Comparison of ENCODE assay signal across 20 cellular contexts in genomic region chr6:14787677-14788076, GRCh38.
DNase-seq lines count a peak whose midpoint lies in the region; ATAC-seq and TF ChIP-seq lines count a peak whose summit lies in the region.
"Had no signal": no experiment of that assay in that cellular context is flagged by ENCODE, and none has a peak within 500 bp of the region (broad histone marks: within the 10 kb centered on the region; RNA-seq: fewer than 3 reads in every experiment).

No MANE protein-coding gene starts in this region.

- H3K36me3 ChIP-seq in endodermal cell (ENCODE audit: control insufficient read depth, insufficient read depth, low read length) (no peaks in the 10 kb centered on the region), BE2C (no peaks in the 10 kb centered on the region)
- H3K36me3 ChIP-seq: SJCRH30 had no signal

- no peak overlapping the region for H3K9ac ChIP-seq in endodermal cell (ENCODE audit: extremely low read depth, low read length, poor library complexity, severe bottlenecking)
- H3K9ac ChIP-seq: GM23248 had no signal

- H3K27ac Mint-ChIP-seq in activated CD4-positive, alpha-beta memory T cell treated with anti-CD3 and anti-CD28 coated beads for 36 hours = peak overlapping the region; percentile 46
- H3K27ac Mint-ChIP-seq in activated CD4-positive, alpha-beta memory T cell treated with anti-CD3 and anti-CD28 coated beads, Interleukin-2, amount 10 ng/mL, durations not matched to agents 7 days and 5 days = no peak overlapping the region
- H3K27ac Mint-ChIP-seq in endodermal cell = no peak overlapping the region
- no peak overlapping the region for H3K27ac Mint-ChIP-seq in natural killer cell treated with Interleukin-12 subunit alpha and Interleukin-12 subunit beta and Interleukin-15 and Interleukin-18, amount 100 ng/mL, for 72 hours
- H3K27ac Mint-ChIP-seq: CD14-positive monocyte had no signal

- CTCF ChIA-PET in activated CD4-positive, alpha-beta memory T cell treated with anti-CD3 and anti-CD28 coated beads for 36 hours (lab: Charles Lee) = interaction anchor here (1.6 kb wide), 1 partner anchor 39 kb away, joined by 4 read pairs; no protein-coding TSS in a partner anchor
- CTCF ChIA-PET in activated CD4-positive, alpha-beta memory T cell treated with anti-CD3 and anti-CD28 coated beads, Interleukin-2, amount 10 ng/mL, durations not matched to agents 7 days and 5 days (lab: Charles Lee) = no interaction called here

- H3K36me3 Mint-ChIP-seq in activated CD4-positive, alpha-beta memory T cell treated with anti-CD3 and anti-CD28 coated beads for 36 hours = no peaks in the 10 kb centered on the region
- H3K36me3 Mint-ChIP-seq in activated CD4-positive, alpha-beta memory T cell treated with anti-CD3 and anti-CD28 coated beads, Interleukin-2, amount 10 ng/mL, durations not matched to agents 7 days and 5 days (ENCODE audit: low read depth) = peaks cover 2% of the 10 kb centered on the region
- H3K36me3 Mint-ChIP-seq in endodermal cell (ENCODE audit: low read depth) = peaks cover 2% of the 10 kb centered on the region
- no peaks in the 10 kb centered on the region for H3K36me3 Mint-ChIP-seq in natural killer cell treated with Interleukin-12 subunit alpha and Interleukin-12 subunit beta and Interleukin-15 and Interleukin-18, amount 100 ng/mL, for 72 hours

- H3K27ac ChIP-seq in endodermal cell (ENCODE audit: low read depth, low read length) = no peak overlapping the region
- H3K27ac ChIP-seq: GM23248, RWPE1, SJCRH30 had no signal

- POLR2A ChIA-PET in activated CD4-positive, alpha-beta memory T cell treated with anti-CD3 and anti-CD28 coated beads for 36 hours (lab: Charles Lee) = interaction anchor here (0.6 to 1.7 kb wide), 3 partner anchors 39 to 233 kb away, joined by 3 to 5 read pairs (median 4); no protein-coding TSS in a partner anchor
- POLR2A ChIA-PET in activated CD4-positive, alpha-beta memory T cell treated with anti-CD3 and anti-CD28 coated beads, Interleukin-2, amount 10 ng/mL, durations not matched to agents 7 days and 5 days (lab: Charles Lee) = no interaction called here

- ATAC-seq in natural killer cell treated with Interleukin-12 subunit alpha and Interleukin-12 subunit beta and Interleukin-15 and Interleukin-18, amount 100 ng/mL, for 72 hours = no peak

- TF ChIP-seq CTCF in endodermal cell (conservative IDR thresholded peaks at IDR 0.05) (peak; percentile 63), GM20000 (IDR thresholded peaks at IDR 0.05; ENCODE audit: extremely low read depth, missing control alignments) (no peak), BE2C (IDR thresholded peaks at IDR 0.05; ENCODE audit: low read depth, low read length) (no peak)

- H3K4me3 Mint-ChIP-seq in activated CD4-positive, alpha-beta memory T cell treated with anti-CD3 and anti-CD28 coated beads for 36 hours = no peak overlapping the region
- H3K4me3 Mint-ChIP-seq in activated CD4-positive, alpha-beta memory T cell treated with anti-CD3 and anti-CD28 coated beads, Interleukin-2, amount 10 ng/mL, durations not matched to agents 7 days and 5 days = no peak overlapping the region
- no peak overlapping the region for H3K4me3 Mint-ChIP-seq in endodermal cell
- H3K4me3 Mint-ChIP-seq in natural killer cell treated with Interleukin-12 subunit alpha and Interleukin-12 subunit beta and Interleukin-15 and Interleukin-18, amount 100 ng/mL, for 72 hours = no peak overlapping the region
- H3K4me3 Mint-ChIP-seq: CD14-positive monocyte had no signal

- peaks cover 4% of the 10 kb centered on the region for H3K9me3 Mint-ChIP-seq in activated CD4-positive, alpha-beta memory T cell treated with anti-CD3 and anti-CD28 coated beads for 36 hours
- H3K9me3 Mint-ChIP-seq in activated CD4-positive, alpha-beta memory T cell treated with anti-CD3 and anti-CD28 coated beads, Interleukin-2, amount 10 ng/mL, durations not matched to agents 7 days and 5 days = peaks cover 6% of the 10 kb centered on the region
- H3K9me3 Mint-ChIP-seq in endodermal cell = peaks cover 6% of the 10 kb centered on the region
- peaks cover 2% of the 10 kb centered on the region for H3K9me3 Mint-ChIP-seq in natural killer cell treated with Interleukin-12 subunit alpha and Interleukin-12 subunit beta and Interleukin-15 and Interleukin-18, amount 100 ng/mL, for 72 hours

- H3K27me3 ChIP-seq in endodermal cell (ENCODE audit: control insufficient read depth, insufficient read depth, low read length, poor library complexity, severe bottlenecking) (no peaks in the 10 kb centered on the region), BE2C (no peaks in the 10 kb centered on the region)
- H3K27me3 ChIP-seq: SJCRH30 had no signal

- H3K9me3 ChIP-seq in endodermal cell (ENCODE audit: control insufficient read depth, low read length) (no peaks in the 10 kb centered on the region), BE2C (no peaks in the 10 kb centered on the region)
- H3K9me3 ChIP-seq: Caco-2, SJCRH30 had no signal

- WGBS in endodermal cell (ENCODE audit: insufficient coverage in 1 of 2, insufficient read length in 1 of 2), 2 experiments = 89 to 97% methylated on average over 1 to 2 of the region's 2 CpGs

- H3K27me3 Mint-ChIP-seq in activated CD4-positive, alpha-beta memory T cell treated with anti-CD3 and anti-CD28 coated beads for 36 hours = no peaks in the 10 kb centered on the region
- H3K27me3 Mint-ChIP-seq in activated CD4-positive, alpha-beta memory T cell treated with anti-CD3 and anti-CD28 coated beads, Interleukin-2, amount 10 ng/mL, durations not matched to agents 7 days and 5 days = no peaks in the 10 kb centered on the region
- no peaks in the 10 kb centered on the region for H3K27me3 Mint-ChIP-seq in endodermal cell (ENCODE audit: insufficient read depth)
- H3K27me3 Mint-ChIP-seq in natural killer cell treated with Interleukin-12 subunit alpha and Interleukin-12 subunit beta and Interleukin-15 and Interleukin-18, amount 100 ng/mL, for 72 hours = peaks cover 0 to 5% of the 10 kb centered on the region in 2 donors

- peaks cover 7% of the 10 kb centered on the region for H3K4me1 ChIP-seq in endodermal cell (ENCODE audit: control insufficient read depth, insufficient read depth, low read length)
- no peaks in the 10 kb centered on the region for H3K4me1 ChIP-seq in BE2C
- H3K4me1 ChIP-seq: Caco-2, SJCRH30 had no signal

- H3K4me3 ChIP-seq in endodermal cell (ENCODE audit: low read length) = no peak overlapping the region
- H3K4me3 ChIP-seq in BE2C (ENCODE audit: low read depth, low read length) = no peak overlapping the region
- H3K4me3 ChIP-seq: GM23248, SJCRH30 had no signal

- peaks cover 47% of the 10 kb centered on the region for H3K4me1 Mint-ChIP-seq in activated CD4-positive, alpha-beta memory T cell treated with anti-CD3 and anti-CD28 coated beads for 36 hours (ENCODE audit: low read depth)
- peaks cover 36% of the 10 kb centered on the region for H3K4me1 Mint-ChIP-seq in activated CD4-positive, alpha-beta memory T cell treated with anti-CD3 and anti-CD28 coated beads, Interleukin-2, amount 10 ng/mL, durations not matched to agents 7 days and 5 days
- H3K4me1 Mint-ChIP-seq in endodermal cell = peaks cover 67% of the 10 kb centered on the region
- H3K4me1 Mint-ChIP-seq in natural killer cell treated with Interleukin-12 subunit alpha and Interleukin-12 subunit beta and Interleukin-15 and Interleukin-18, amount 100 ng/mL, for 72 hours (ENCODE audit: low read depth in 2 of 2) = peaks cover 0 to 17% of the 10 kb centered on the region in 2 donors

- intact Hi-C loops in activated CD4-positive, alpha-beta memory T cell treated with anti-CD3 and anti-CD28 coated beads for 36 hours (cut with micrococcal nuclease) = loop anchor here (1.0 kb wide), 1 partner anchor 44 kb away; no protein-coding TSS in a partner anchor

- DNase-seq in activated CD4-positive, alpha-beta memory T cell treated with anti-CD3 and anti-CD28 coated beads for 36 hours = no peak
- no peak for DNase-seq in activated CD4-positive, alpha-beta memory T cell treated with anti-CD3 and anti-CD28 coated beads, Interleukin-2, amount 10 ng/mL, durations not matched to agents 7 days and 5 days
- DNase-seq in NCI-H82 treated with DMSO at 0.1 percent for 48 hours (lab: John Stamatoyannopoulos, UW; ENCODE audit: unreplicated experiment) (peak; percentile 28), endodermal cell (no peak), GM20000 (ENCODE audit: low spot score) (no peak), cortex of kidney (lab: John Stamatoyannopoulos, UW) (no peak), BE2C (no peak)
- DNase-seq in natural killer cell treated with Interleukin-12 subunit alpha and Interleukin-12 subunit beta and Interleukin-15 and Interleukin-18, amount 100 ng/mL, for 72 hours (ENCODE audit: low spot score) = no peak
- DNase-seq: 8988T; Caco-2; GM23248; Karpas-422; NCI-H1417 treated with DMSO at 0.1 percent for 48 hours; NCI-H2081; NCI-H2227 treated with DMSO at 0.1 percent for 48 hours; NCI-H526; NK-92 treated with Interleukin-12 subunit alpha and Interleukin-12 subunit beta, amount 100 ng/mL, for 24 hours; SJCRH30 had no signal
